ENCODE assay signal across 8 cellular contexts in genomic region chr12:15911931-15912330, GRCh38. TPM values are rescaled to one million over a fixed set of nuclear protein-coding genes. Genes with fewer than 3 reads are reported as not detected.
A peak's percentile ranks its signal among the peaks of the same experiment; 100 is the strongest.
DNase-seq lines count a peak whose midpoint lies in the region; ATAC-seq, FAIRE-seq and TF ChIP-seq lines count a peak whose summit lies in the region.
"Not testable (repeated sequence)": the region's sequence is repeated elsewhere in the genome, so short reads cannot be mapped to it uniquely, and the experiment has no call there.

No MANE protein-coding gene starts in this region.

- peaks cover 22% of the 10 kb centered on the region for H3K4me1 Mint-ChIP-seq in activated naive CD8-positive, alpha-beta T cell (ENCODE audit: low read depth)
- H3K4me1 Mint-ChIP-seq in naive thymus-derived CD8-positive, alpha-beta T cell, result peaks cover 10 to 23% (median 19%) of the 10 kb centered on the region in 4 donors
- H3K4me1 Mint-ChIP-seq in stimulated activated effector memory CD8-positive, alpha-beta T cell treated with anti-CD3 and anti-CD28 coated beads, Interleukin-12 subunit alpha, Interleukin-12 subunit beta, amount 100 ng/mL, for 72 hours, result peaks cover 11% of the 10 kb centered on the region

- ATAC-seq in HCT116; naive thymus-derived CD8-positive, alpha-beta T cell; stimulated activated effector memory CD8-positive, alpha-beta T cell treated with anti-CD3 and anti-CD28 coated beads, Interleukin-12 subunit alpha, Interleukin-12 subunit beta, amount 100 ng/mL, for 72 hours: not testable (repeated sequence)

- POLR2A ChIA-PET in HCT116 (lab: Charles Lee), result not testable (repeated sequence)
- POLR2A ChIA-PET in H1 (lab: Charles Lee; ENCODE audit: partially characterized antibody), result interaction anchor here (1.2 to 2.6 kb wide), 5 partner anchors 10 to 29 kb away, joined by 4 to 20 read pairs (median 7); partner anchors contain the start of gene STRAP
- POLR2A ChIA-PET in naive thymus-derived CD8-positive, alpha-beta T cell (lab: Charles Lee), result interaction anchor here (0.6 to 2.7 kb wide), 4 partner anchors 18 to 1141 kb away, joined by 3 to 10 read pairs (median 4); partner anchors contain the start of gene STRAP

- RAD21 ChIA-PET in HCT116 (lab: Charles Lee; ENCODE audit: low non-redundant PET in 1 of 2, low total read pairs in 2 of 2, uncharacterized antibody in 2 of 2, unreplicated experiment in 2 of 2), result not testable (repeated sequence)

- H3K79me1 ChIP-seq in H1 (ENCODE audit: low read depth, low read length), result not testable (repeated sequence)

- not testable (repeated sequence) for H3K23ac ChIP-seq in H1 (ENCODE audit: insufficient read length)

- H3K4me2 ChIP-seq in HCT116 (ENCODE audit: low read length) (peak overlapping the region; percentile 98), H1 (ENCODE audit: insufficient read depth in 1 of 2, low read depth in 2 of 2, low read length in 2 of 2) (peak overlapping the region; percentile 67 to 72)

- TF ChIP-seq POLR2A in HCT116 (IDR thresholded peaks at IDR 0.05; ENCODE audit: borderline replicate concordance, extremely low read depth, insufficient read depth, insufficient read length); H1 (IDR thresholded peaks at IDR 0.05; ENCODE audit: control extremely low read depth in 1 of 2, low read depth in 2 of 2, low read length in 2 of 2): not testable (repeated sequence)

- H3K36me3 ChIP-seq in ACC112 (ENCODE audit: insufficient read depth, low read length); HCT116 (ENCODE audit: control insufficient read depth in 1 of 2, insufficient read depth in 2 of 2, low read length in 2 of 2); SJSA1; H1 (ENCODE audit: control insufficient read depth in 2 of 4, insufficient read depth in 4 of 4, low read length in 3 of 4): not testable (repeated sequence)

- not testable (repeated sequence) for H3K9me3 ChIP-seq in HCT116 (ENCODE audit: control insufficient read depth in 1 of 2, insufficient read depth in 1 of 2, low read depth in 1 of 2, low read length in 2 of 2); SJSA1 (replicated peaks); H1 (ENCODE audit: insufficient read depth in 2 of 2, low read depth in 1 of 2, low read length in 1 of 2)

- not testable (repeated sequence) for H2BK5ac ChIP-seq in H1 (ENCODE audit: low read depth, low read length)

- not testable (repeated sequence) for H3K14ac ChIP-seq in H1 (ENCODE audit: insufficient read length)

- H4K5ac ChIP-seq in H1 (ENCODE audit: insufficient read length, low read depth, low read length), result not testable (repeated sequence)

- intact Hi-C loops in HCT116 (cut with micrococcal nuclease), result not testable (repeated sequence)

- not testable (repeated sequence) for H3K36me3 Mint-ChIP-seq in activated naive CD8-positive, alpha-beta T cell; naive thymus-derived CD8-positive, alpha-beta T cell; stimulated activated effector memory CD8-positive, alpha-beta T cell treated with anti-CD3 and anti-CD28 coated beads, Interleukin-12 subunit alpha, Interleukin-12 subunit beta, amount 100 ng/mL, for 72 hours

- H2BK20ac ChIP-seq in H1 (ENCODE audit: low read length), result not testable (repeated sequence)

- not testable (repeated sequence) for H2AFZ ChIP-seq in ACC112 (ENCODE audit: low read length, unreplicated experiment); HCT116 (ENCODE audit: low read depth, low read length, poor library complexity, severe bottlenecking); H1 (ENCODE audit: low read length)

- CTCF ChIA-PET in HCT116 (lab: Charles Lee), result interaction anchor here (1.7 kb wide), 1 partner anchor 380 kb away, joined by 7 read pairs; no protein-coding TSS in a partner anchor
- CTCF ChIA-PET in H1 (lab: Charles Lee; ENCODE audit: partially characterized antibody), result interaction anchor here (0.9 to 2.9 kb wide), 5 partner anchors 13 to 200 kb away, joined by 3 to 11 read pairs (median 3); partner anchors contain the start of gene EPS8

- TF ChIP-seq EP300 in H1 (IDR thresholded peaks at IDR 0.05; ENCODE audit: borderline replicate concordance in 1 of 2, low read depth in 2 of 2, low read length in 2 of 2), result not testable (repeated sequence)

- peaks cover 38% of the 10 kb centered on the region for H3K79me2 ChIP-seq in ACC112 (ENCODE audit: control insufficient read depth, insufficient read depth, low read length, unreplicated experiment)
- H3K79me2 ChIP-seq in HCT116 (ENCODE audit: insufficient read depth, low read length); H1 (ENCODE audit: control insufficient read depth in 1 of 2, insufficient read depth in 2 of 2, low read length in 2 of 2): not testable (repeated sequence)

- not testable (repeated sequence) for H2BK120ac ChIP-seq in H1 (replicated peaks; ENCODE audit: low read depth, low read length)

- not testable (repeated sequence) for H3K9me3 Mint-ChIP-seq in activated naive CD8-positive, alpha-beta T cell (ENCODE audit: low read depth); naive thymus-derived CD8-positive, alpha-beta T cell; stimulated activated effector memory CD8-positive, alpha-beta T cell treated with anti-CD3 and anti-CD28 coated beads, Interleukin-12 subunit alpha, Interleukin-12 subunit beta, amount 100 ng/mL, for 72 hours

- DNase-seq in HCT116 (ENCODE audit: low read depth, low spot score); SJSA1 (ENCODE audit: low read depth in 1 of 2, low spot score in 2 of 2); H1 (ENCODE audit: low read depth in 1 of 2, low spot score in 2 of 2); naive thymus-derived CD8-positive, alpha-beta T cell; stimulated activated effector memory CD8-positive, alpha-beta T cell treated with anti-CD3 and anti-CD28 coated beads, Interleukin-12 subunit alpha, Interleukin-12 subunit beta, amount 100 ng/mL, for 72 hours (ENCODE audit: low spot score in 2 of 2): not testable (repeated sequence)

- not testable (repeated sequence) for H2BK15ac ChIP-seq in H1 (ENCODE audit: low read length)

- FAIRE-seq in H1 (lab: Jason Lieb, UNC), result not testable (repeated sequence)

- TSS peak; percentile 59 for BruUV-seq in HCT116 (replicated peaks; lab: Mats Ljungman, UMichigan)

- peak overlapping the region; percentile 96 for H3K4me3 Mint-ChIP-seq in activated naive CD8-positive, alpha-beta T cell
- peak overlapping the region; percentile 87 to 97 (median 94) for H3K4me3 Mint-ChIP-seq in naive thymus-derived CD8-positive, alpha-beta T cell
- H3K4me3 Mint-ChIP-seq in stimulated activated effector memory CD8-positive, alpha-beta T cell treated with anti-CD3 and anti-CD28 coated beads, Interleukin-12 subunit alpha, Interleukin-12 subunit beta, amount 100 ng/mL, for 72 hours, result peak overlapping the region; percentile 79

- WGBS in H1 (ENCODE audit: extremely low coverage in 1 of 2, insufficient coverage in 1 of 2, insufficient read length in 1 of 2, insufficient replicate concordance in 2 of 2, low coverage in 1 of 2, low lambda C conversion rate in 2 of 2, missing lambda C conversion rate in 1 of 2), 2 experiments, result 20% methylated on average over 3 of the region's 5 CpGs; no CpG with 5 or more reads in 1 of the 2 experiments

- H3K27ac ChIP-seq in ACC112 (ENCODE audit: low read depth, low read length) (peak overlapping the region; percentile 84), HCT116 (ENCODE audit: low read depth, low read length) (peak overlapping the region; percentile 70; the same call in 1 of the 2 replicates), SJSA1 (peak overlapping the region; percentile 89)
- not testable (repeated sequence) for H3K27ac ChIP-seq in H1 (ENCODE audit: low read depth, low read length)

- H2BK12ac ChIP-seq in H1 (ENCODE audit: low read depth, low read length), result not testable (repeated sequence)

- not testable (repeated sequence) for H4K8ac ChIP-seq in H1 (ENCODE audit: extremely low read depth, insufficient read depth, low read length)

- H4K91ac ChIP-seq in H1 (replicated peaks; ENCODE audit: insufficient read length, low read length), result not testable (repeated sequence)

- not testable (repeated sequence) for H3K9me2 ChIP-seq in HCT116 (ENCODE audit: insufficient read depth)

- H2AK5ac ChIP-seq in H1 (ENCODE audit: low read depth, low read length), result not testable (repeated sequence)

- peaks cover 22% of the 10 kb centered on the region for H3K4me1 ChIP-seq in ACC112 (ENCODE audit: control insufficient read depth, insufficient read depth, low read length, unreplicated experiment)
- peaks cover 8 to 22% of the 10 kb centered on the region in 2 experiments; a peak in 3 of 4 replicates for H3K4me1 ChIP-seq in HCT116 (ENCODE audit: control insufficient read depth in 1 of 2, insufficient read depth in 2 of 2, low read length in 2 of 2)
- H3K4me1 ChIP-seq in SJSA1 (replicated peaks); H1 (replicated peaks in 1 of 4; ENCODE audit: control insufficient read depth in 3 of 4, insufficient read depth in 4 of 4, low read length in 3 of 4): not testable (repeated sequence)

- H3K4me3 ChIP-seq in ACC112 (ENCODE audit: low read depth, low read length) (peak overlapping the region; percentile 97), HCT116 (replicated peaks in 1 of 2; ENCODE audit: low read depth in 1 of 2, low read length in 2 of 2) (peak overlapping the region; percentile 79 to 85), SJSA1 (peak overlapping the region; percentile 87), H1 (ENCODE audit: extremely low read depth in 1 of 4, insufficient read depth in 2 of 4, low read depth in 3 of 4, low read length in 4 of 4) (peak overlapping the region; percentile 67 to 88 (median 81); a peak in 7 of 8 replicates), iPS-11a (ENCODE audit: low read depth, low read length) (peak overlapping the region; percentile 64)

- not testable (repeated sequence) for TF ChIP-seq CTCF in HCT116 (IDR thresholded peaks at IDR 0.05 in 2 of 3, conservative IDR thresholded peaks at IDR 0.05 in 1 of 3; ENCODE audit: borderline replicate concordance in 1 of 3, insufficient read depth in 1 of 3, low read depth in 2 of 3, low read length in 2 of 3); H1 (IDR thresholded peaks at IDR 0.05; ENCODE audit: control extremely low read depth in 1 of 3, insufficient read depth in 1 of 3, low read depth in 1 of 3, low read length in 3 of 3)

- H4K20me1 ChIP-seq in HCT116 (ENCODE audit: insufficient read depth); H1 (replicated peaks in 1 of 2; ENCODE audit: control insufficient read depth in 1 of 2, insufficient read depth in 2 of 2, low read length in 2 of 2): not testable (repeated sequence)

- TF ChIP-seq RAD21 in HCT116 (IDR thresholded peaks at IDR 0.05; ENCODE audit: low read depth); H1 (IDR thresholded peaks at IDR 0.05 in 1 of 2, conservative IDR thresholded peaks at IDR 0.05 in 1 of 2; ENCODE audit: low read depth in 2 of 2, low read length in 2 of 2): not testable (repeated sequence)

- H3K56ac ChIP-seq in H1 (replicated peaks; ENCODE audit: insufficient read length, low read depth, low read length), result not testable (repeated sequence)

- H3K27me3 Mint-ChIP-seq in activated naive CD8-positive, alpha-beta T cell; naive thymus-derived CD8-positive, alpha-beta T cell: not testable (repeated sequence)

- H3K27me3 ChIP-seq in ACC112 (ENCODE audit: insufficient read depth, low read length); HCT116 (ENCODE audit: insufficient read depth, low read length); SJSA1 (replicated peaks); H1 (replicated peaks in 1 of 4; ENCODE audit: control insufficient read depth in 3 of 4, extremely low read depth in 1 of 4, insufficient read depth in 3 of 4, low read length in 3 of 4): not testable (repeated sequence)

- H3K9ac ChIP-seq in HCT116 (ENCODE audit: low read length) (peak overlapping the region; percentile 91), H1 (replicated peaks in 1 of 4; ENCODE audit: extremely low read depth in 1 of 4, low read depth in 3 of 4, low read length in 3 of 4) (peak overlapping the region in 2 of 4 experiments; percentile 88 to 89; a peak in 3 of 7 replicates)

- not testable (repeated sequence) for H3K23me2 ChIP-seq in H1 (ENCODE audit: low read depth, low read length)

- not testable (repeated sequence) for H3K18ac ChIP-seq in H1 (ENCODE audit: extremely low read depth, low read length)

- H3K4ac ChIP-seq in H1 (replicated peaks; ENCODE audit: insufficient read length, low read depth, low read length), result not testable (repeated sequence)

- H3K27ac Mint-ChIP-seq in activated naive CD8-positive, alpha-beta T cell, result peak overlapping the region; percentile 83
- H3K27ac Mint-ChIP-seq in naive thymus-derived CD8-positive, alpha-beta T cell, result peak overlapping the region; percentile 18 to 95 (median 90)
- H3K27ac Mint-ChIP-seq in stimulated activated effector memory CD8-positive, alpha-beta T cell treated with anti-CD3 and anti-CD28 coated beads, Interleukin-12 subunit alpha, Interleukin-12 subunit beta, amount 100 ng/mL, for 72 hours, result peak overlapping the region; percentile 92

RNA-seq across cellular contexts. Expression of gene DERA, which starts 0.8 kb away (rescaled TPM):
- total RNA-seq in HCT116 (2021; ENCODE audit: unreplicated experiment), result 32.6 TPM
- 16.3 and 24.5 TPM in 2 replicates for polyA plus RNA-seq in HCT116 (2012)
- 46.6 and 65.2 TPM in 2 replicates for total RNA-seq in SJSA1 (2014; rRNA removed; shearing (Covaris generic))
- total RNA-seq in H1 (2021; fragmentation: NEBNext Ultra II Directional; extraction: Animal tissue kit (Norgen Biotek cat#: 25700)), result 17.1 and 17.5 TPM in 2 replicates
- polyA plus RNA-seq in H1 (2011; rRNA removed), result 5.8 and 13.1 TPM in 2 replicates
- 13.0 TPM for polyA plus RNA-seq in H1 (2011; cell fraction: cytosol; rRNA removed)
- 4.6 TPM for polyA plus RNA-seq in H1 (2011; cell fraction: nucleus; rRNA removed)
- polyA plus RNA-seq in H1 (2012, experiment 1 of 2), result 17.2 to 27.9 TPM (median 24.8 TPM) in 4 replicates
- 5.2 TPM for polyA plus RNA-seq in H1 (2012, experiment 2 of 2)
- 10.1 TPM for polyA plus RNA-seq in H1 (2013, experiment 1 of 2)
- polyA plus RNA-seq in H1 (2013, experiment 2 of 2), result 9.9 TPM
- polyA minus RNA-seq in H1 (2011; rRNA and poly(A)+ RNA removed), result 14.6 and 21.4 TPM in 2 replicates
- 13.1 TPM for polyA minus RNA-seq in H1 (2011; cell fraction: cytosol; rRNA and poly(A)+ RNA removed)
- 15.9 TPM for polyA minus RNA-seq in H1 (2011; cell fraction: nucleus; rRNA and poly(A)+ RNA removed)
- total RNA-seq in naive thymus-derived CD8-positive, alpha-beta T cell, result 10 to 100 TPM; 12.4 to 14.1 TPM
- polyA plus RNA-seq in naive thymus-derived CD8-positive, alpha-beta T cell, result 10 to 100 TPM; 22.8 to 28.5 (median 26.7) TPM

RNA-seq across cellular contexts. Expression of gene STRAP, which starts 29.7 kb away (rescaled TPM):
- total RNA-seq in HCT116 (2021; ENCODE audit: unreplicated experiment), result 156 TPM
- 80.4 and 81.4 TPM in 2 replicates for polyA plus RNA-seq in HCT116 (2012)
- total RNA-seq in SJSA1 (2014; rRNA removed; shearing (Covaris generic)), result 62.2 and 92.1 TPM in 2 replicates
- total RNA-seq in H1 (2021; fragmentation: NEBNext Ultra II Directional; extraction: Animal tissue kit (Norgen Biotek cat#: 25700)), result 251 and 253 TPM in 2 replicates
- polyA plus RNA-seq in H1 (2011; rRNA removed), result 105 and 107 TPM in 2 replicates
- polyA plus RNA-seq in H1 (2011; cell fraction: cytosol; rRNA removed), result 162 TPM
- 69.0 TPM for polyA plus RNA-seq in H1 (2011; cell fraction: nucleus; rRNA removed)
- polyA plus RNA-seq in H1 (2012, experiment 1 of 2), result 150 to 207 TPM (median 159 TPM) in 4 replicates
- polyA plus RNA-seq in H1 (2012, experiment 2 of 2), result 143 TPM
- 182 TPM for polyA plus RNA-seq in H1 (2013, experiment 1 of 2)
- 150 TPM for polyA plus RNA-seq in H1 (2013, experiment 2 of 2)
- 116 and 142 TPM in 2 replicates for polyA minus RNA-seq in H1 (2011; rRNA and poly(A)+ RNA removed)
- 157 TPM for polyA minus RNA-seq in H1 (2011; cell fraction: cytosol; rRNA and poly(A)+ RNA removed)
- polyA minus RNA-seq in H1 (2011; cell fraction: nucleus; rRNA and poly(A)+ RNA removed), result 73.8 TPM
- 10 to 100 TPM; 49.6 to 54.3 TPM for total RNA-seq in naive thymus-derived CD8-positive, alpha-beta T cell
- 100 to 1,000 TPM in 2 of 3 donors, 10 to 100 TPM in 1; 99.2 to 126 (median 112) TPM for polyA plus RNA-seq in naive thymus-derived CD8-positive, alpha-beta T cell
